In the genomic region with DNA sequence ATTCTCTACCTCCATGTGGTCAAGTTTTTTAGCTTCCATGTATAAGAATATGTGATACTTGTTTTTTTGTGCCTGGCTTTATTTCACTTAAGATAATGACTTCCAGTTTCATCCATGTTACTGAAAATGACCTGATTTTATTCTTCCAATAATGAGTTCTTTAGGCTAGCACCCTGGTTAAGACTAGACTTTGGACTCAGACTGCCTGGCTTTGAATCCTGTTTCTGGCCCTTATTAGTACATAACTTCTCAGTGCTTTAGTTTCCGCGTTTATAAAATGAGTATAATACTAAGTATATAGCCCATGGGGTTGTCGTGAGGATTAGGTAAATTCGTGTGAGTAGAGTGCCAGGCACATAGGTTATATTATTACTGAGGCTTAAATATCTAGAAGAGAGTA, we compare ENCODE assay signal across 24 cellular contexts. TPM values are rescaled to one million over a fixed set of nuclear protein-coding genes. Genes with fewer than 3 reads are reported as not detected.
DNase-seq lines count a peak whose midpoint lies in the region; FAIRE-seq and TF ChIP-seq lines count a peak whose summit lies in the region.
"Had no signal": no experiment of that assay in that cellular context is flagged by ENCODE, and none has a peak within 500 bp of the region (broad histone marks: within the 10 kb centered on the region; RNA-seq: fewer than 3 reads in every experiment).

No MANE protein-coding gene starts in this region.

- TF ChIP-seq POLR2A in H54 (IDR thresholded peaks at IDR 0.05; ENCODE audit: low read depth, low read length) (no peak), lower leg skin (IDR thresholded peaks at IDR 0.05) (no peak)

- in situ Hi-C loops in KBM-7 (cut with MboI; ENCODE audit: low pct_unique_long_range_greater_than_20kb, low sequenced_read_pairs): no loop called here

- no peaks in the 10 kb centered on the region for H3K9me3 ChIP-seq in hepatocyte (ENCODE audit: low read depth)
- H3K9me3 ChIP-seq in liver (ENCODE audit: control insufficient read depth in 4 of 4, low read length in 3 of 4): no peaks in the 10 kb centered on the region
- no peaks in the 10 kb centered on the region for H3K9me3 ChIP-seq in WERI-Rb-1 (ENCODE audit: severe bottlenecking)
- H3K9me3 ChIP-seq: Peyer's patch had no signal

- whole genome bisulfite sequencing in hepatocyte (ENCODE audit: low lambda C conversion rate, missing lambda C conversion rate): 68% methylated on average over 4 of the region's 4 CpGs
- 49% methylated on average over 4 of the region's 4 CpGs for WGBS in liver
- 83% methylated on average over 4 of the region's 4 CpGs for WGBS in lower leg skin, 2 donors

- intact Hi-C loops in lower leg skin (cut with DNase I; ENCODE audit: low total_unique reads): no loop called here

- TF ChIP-seq RAD21 in liver (IDR thresholded peaks at IDR 0.05): no peak

- H3K4me2 ChIP-seq in hepatocyte: peak overlapping the region; percentile 48

- H3K79me2 ChIP-seq in hepatocyte: peaks cover 75% of the 10 kb centered on the region

- H3K9me2 ChIP-seq in hepatocyte (replicated peaks; ENCODE audit: insufficient read depth): no peaks in the 10 kb centered on the region

- no peak overlapping the region for H2AFZ ChIP-seq in hepatocyte

- H4K20me1 ChIP-seq in hepatocyte (ENCODE audit: insufficient read depth, poor library complexity, severe bottlenecking): peaks cover 2% of the 10 kb centered on the region

- peak; percentile 23 for DNase-seq in NCI-H69 (lab: John Stamatoyannopoulos, UW)
- peak; percentile 14 for DNase-seq in hepatocyte (ENCODE audit: low spot score)
- no peak for DNase-seq in H54 (ENCODE audit: insufficient read length, low spot score)
- DNase-seq in lower leg skin (ENCODE audit: low spot score in 2 of 2): no peak
- no peak for DNase-seq in KBM-7
- DNase-seq in WERI-Rb-1: no peak
- DNase-seq: C1 segment of cervical spinal cord; CD4-positive, alpha-beta memory T cell; COR-L47; DMS 273 treated with DMSO at 0.1 percent for 48 hours; DMS79; EL; GDM1; H7; KG1; MM.1S; NCI-H1694; NCI-H2029 treated with DMSO at 0.1 percent for 48 hours; NCI-H446 treated with DMSO at 0.1 percent for 48 hours; NCI-H526; Peyer's patch had no signal

- FAIRE-seq in H54 (lab: Jason Lieb, UNC): no peak
- FAIRE-seq: GM12878, HTR-8/SVneo had no signal

- H3K27ac ChIP-seq in hepatocyte: peak overlapping the region; percentile 85
- peak overlapping the region; percentile 68 to 76 for H3K27ac ChIP-seq in liver (ENCODE audit: low read depth in 1 of 2, low read length in 2 of 2)
- no peak overlapping the region for H3K27ac ChIP-seq in WERI-Rb-1

- H3K27me3 ChIP-seq in hepatocyte (no peaks in the 10 kb centered on the region), liver (ENCODE audit: control insufficient read depth in 4 of 4, insufficient read depth in 4 of 4, low read length in 3 of 4) (no peaks in the 10 kb centered on the region), WERI-Rb-1 (ENCODE audit: insufficient read depth, low read depth, severe bottlenecking) (no peaks in the 10 kb centered on the region)
- H3K27me3 ChIP-seq: Peyer's patch had no signal

- H3K4me1 ChIP-seq in hepatocyte (ENCODE audit: insufficient read depth): peaks cover 30% of the 10 kb centered on the region
- H3K4me1 ChIP-seq in liver (ENCODE audit: control insufficient read depth in 4 of 4, insufficient read depth in 4 of 4, low read length in 3 of 4): peaks cover 3 to 48% (median 14%) of the 10 kb centered on the region in 4 donors

- H3K4me3 ChIP-seq in hepatocyte (no peak overlapping the region), liver (ENCODE audit: low read depth in 1 of 3, low read length in 3 of 3) (no peak overlapping the region), lower leg skin (ENCODE audit: low read depth, poor library complexity, severe bottlenecking) (no peak overlapping the region), WERI-Rb-1 (ENCODE audit: low read depth, low read length) (no peak overlapping the region)
- H3K4me3 ChIP-seq: GM12878, Peyer's patch had no signal

- no peak overlapping the region for H3K9ac ChIP-seq in liver (ENCODE audit: low read depth in 1 of 2, low read length in 2 of 2)

- no peak for TF ChIP-seq CTCF in hepatocyte (IDR thresholded peaks at IDR 0.05; ENCODE audit: poor library complexity)
- TF ChIP-seq CTCF in liver (IDR thresholded peaks at IDR 0.05; ENCODE audit: low read depth, low read length, missing input control): no peak
- no peak for TF ChIP-seq CTCF in lower leg skin (IDR thresholded peaks at IDR 0.05)
- TF ChIP-seq CTCF in WERI-Rb-1 (IDR thresholded peaks at IDR 0.05; ENCODE audit: low read depth, low read length): no peak

- H3K36me3 ChIP-seq in hepatocyte (replicated peaks; ENCODE audit: insufficient read depth, low read depth): no peaks in the 10 kb centered on the region
- no peaks in the 10 kb centered on the region for H3K36me3 ChIP-seq in liver (ENCODE audit: control insufficient read depth in 4 of 4, insufficient read depth in 3 of 4, low read depth in 1 of 4, low read length in 3 of 4)
- peaks cover 16% of the 10 kb centered on the region for H3K36me3 ChIP-seq in WERI-Rb-1
- H3K36me3 ChIP-seq: Peyer's patch had no signal

TF ChIP-seq in liver, 16 proteins besides CTCF, POLR2A, EP300 and RAD21:
- TF ChIP-seq SP1 (IDR thresholded peaks at IDR 0.05) (peak; percentile 62), HNF4G (IDR thresholded peaks at IDR 0.05) (peak; percentile 77), FOXA2 (IDR thresholded peaks at IDR 0.05) (no peak), HNF4A (conservative IDR thresholded peaks at IDR 0.05) (peak; percentile 79 to 83), RXRA (IDR thresholded peaks at IDR 0.05) (no peak)

RNA-seq across cellular contexts. Expression of gene KIAA1958, which starts 18.5 kb away (rescaled TPM):
- 9.1 and 10.1 TPM in 2 replicates for total RNA-seq in hepatocyte
- 3.5 and 5.2 TPM in 2 replicates for polyA plus RNA-seq in hepatocyte
- total RNA-seq in liver: 1 to 10 TPM; 4.5 to 7.1 TPM
- 1 to 10 TPM in 1 of 2 donors, under 1 TPM in 1; 0.99 to 2.1 TPM for polyA plus RNA-seq in liver
- 10 to 100 TPM in 1 of 4 donors, 1 to 10 TPM in 3; 5.7 to 11.1 (median 6.8) TPM for total RNA-seq in lower leg skin

Comparison
In these comparisons a context has a peak if more than half of its experiments do, and no peak if none do; other contexts are left out.
1. DNase-seq: peak in NCI-H69 (single experiment) and hepatocyte (single experiment); none in H54 (single experiment), lower leg skin (0 of 2), KBM-7 (single experiment) and WERI-Rb-1 (single experiment).